Comparison of ENCODE assay signal across 29 cellular contexts in genomic region chr4:22712105-22712504, GRCh38. TPM values are rescaled to one million over a fixed set of nuclear protein-coding genes. Genes with fewer than 3 reads are reported as not detected.
"Had no signal": no experiment of that assay in that cellular context is flagged by ENCODE, and none has a peak within 500 bp of the region (broad histone marks: within the 10 kb centered on the region; RNA-seq: fewer than 3 reads in every experiment).

No MANE protein-coding gene starts in this region.

- H3K4me1 ChIP-seq: neural progenitor cell, parathyroid adenoma, psoas muscle, spleen, suprapubic skin, testis, tibial artery, upper lobe of right lung, vagina had no signal

- ATAC-seq: natural killer cell; psoas muscle; right cardiac atrium; sciatic nerve; stimulated activated memory B cell treated with anti-CD40 and anti-IgM and Interleukin-4, amounts not matched to agents 10 μg/mL and 1 μg/mL and 100 μg/mL, for 72 hours; stimulated activated naive CD8-positive, alpha-beta T cell treated with anti-CD3 and anti-CD28 coated beads, Interleukin-15, amount 100 ng/mL, for 72 hours; stimulated activated naive CD8-positive, alpha-beta T cell treated with anti-CD3 and anti-CD28 coated beads, Interleukin-15, Interleukin-2, amounts not matched to agents 100 U/mL and 50 U/mL, for 24 hours; upper lobe of right lung had no signal

- H3K36me3 ChIP-seq: neural progenitor cell, ovary, spleen, suprapubic skin, tibial artery, transverse colon, upper lobe of right lung, vagina had no signal

- H3K9ac ChIP-seq: neural progenitor cell, parathyroid adenoma had no signal

- H3K4me2 ChIP-seq: neural progenitor cell, smooth muscle cell had no signal

- H3K79me2 ChIP-seq: parathyroid adenoma had no signal

- DNase-seq: natural killer cell; occipital lobe; ovary; psoas muscle; right cardiac atrium; spleen; stimulated activated CD4-positive, alpha-beta T cell treated with anti-CD3 and anti-CD28 coated beads, Interleukin-12 subunit alpha, Interleukin-12 subunit beta, amount 100 ng/mL, for 4 hours; stimulated activated CD4-positive, alpha-beta T cell treated with anti-CD3 and anti-CD28 coated beads, Interleukin-1b, Interleukin-23, amount 100 ng/mL, for 48 hours; stimulated activated CD4-positive, alpha-beta T cell treated with anti-CD3 and anti-CD28 coated beads, Interleukin-4, amount 100 ng/mL, for 1 hour; stimulated activated CD4-positive, alpha-beta T cell treated with anti-CD3 and anti-CD28 coated beads, Interleukin-4, amount 100 ng/mL, for 4 hours; stimulated activated CD8-positive, alpha-beta memory T cell treated with anti-CD3 and anti-CD28 coated beads, Interleukin-4, amount 100 ng/mL, for 48 hours; stimulated activated naive CD4-positive, alpha-beta T cell; stimulated activated naive CD8-positive, alpha-beta T cell treated with anti-CD3 and anti-CD28 coated beads, Interleukin-15, amount 100 ng/mL, for 72 hours; stimulated activated naive CD8-positive, alpha-beta T cell treated with anti-CD3 and anti-CD28 coated beads, Interleukin-15, Interleukin-2, amounts not matched to agents 100 U/mL and 50 U/mL, for 24 hours; substantia nigra; testis; tibial artery; transverse colon; upper lobe of right lung had no signal

- H3K27ac ChIP-seq: neural progenitor cell, ovary, parathyroid adenoma, psoas muscle, skin epidermis, suprapubic skin, testis, tibial artery, transverse colon, upper lobe of right lung, vagina had no signal

- H3K4me3 ChIP-seq: neural progenitor cell, ovary, psoas muscle, skin epidermis, smooth muscle cell, spleen, suprapubic skin, testis, tibial artery, transverse colon, upper lobe of right lung, vagina had no signal

- H2AFZ ChIP-seq: neural progenitor cell had no signal

- H3K27me3 ChIP-seq: neural progenitor cell, ovary, spleen, suprapubic skin, testis, tibial artery, transverse colon, upper lobe of right lung, vagina had no signal

- H3K9me3 ChIP-seq: ovary, psoas muscle, spleen, suprapubic skin, testis, tibial artery, transverse colon, upper lobe of right lung, vagina had no signal

RNA-seq across cellular contexts. Expression of gene GBA3, which starts 19.4 kb away (rescaled TPM):
- total RNA-seq: natural killer cell, psoas muscle, right cardiac atrium, sciatic nerve, smooth muscle cell, urinary bladder, vagina had no signal
- polyA plus RNA-seq: neural cell, right cardiac atrium, smooth muscle cell had no signal
